34 cellular contexts compared by ENCODE assay signal in genomic region chr2:50808694-50809093, GRCh38.
"Had no signal": no experiment of that assay in that cellular context is flagged by ENCODE, and none has a peak within 500 bp of the region (broad histone marks: within the 10 kb centered on the region; RNA-seq: fewer than 3 reads in every experiment).

No MANE protein-coding gene starts in this region.

- H3K36me3 ChIP-seq: MG63 had no signal

- H3K4me3 ChIP-seq: MG63 had no signal

- H3K9me3 ChIP-seq: MG63 had no signal

- DNase-seq: Karpas-422, Kasumi-1, MG63, MM.1S, MV-4-11, NCI-H1048, NCI-H1092, NCI-H1092 treated with DMSO at 0.1 percent for 48 hours, NCI-H1105, NCI-H1105 treated with DMSO at 0.1 percent for 48 hours, NCI-H1417, NCI-H1417 treated with DMSO at 0.1 percent for 48 hours, NCI-H1436, NCI-H1436 treated with DMSO at 0.1 percent for 48 hours, NCI-H146, NCI-H1694, NCI-H1694 treated with DMSO at 0.1 percent for 48 hours, NCI-H187, NCI-H187 treated with DMSO at 0.1 percent for 48 hours, NCI-H1930, NCI-H2029, NCI-H2029 treated with DMSO at 0.1 percent for 48 hours, NCI-H2081, NCI-H2081 treated with DMSO at 0.1 percent for 48 hours, NCI-H2107, NCI-H2171, NCI-H2171 treated with DMSO at 0.1 percent for 48 hours, NCI-H226, NCI-H345, NCI-H446, NCI-H446 treated with DMSO at 0.1 percent for 48 hours, NCI-H510A, NCI-H510A treated with DMSO at 0.1 percent for 48 hours, NCI-H524 had no signal

- H3K27me3 ChIP-seq: MG63 had no signal
